8 cellular contexts compared by ENCODE assay signal in the genomic region with DNA sequence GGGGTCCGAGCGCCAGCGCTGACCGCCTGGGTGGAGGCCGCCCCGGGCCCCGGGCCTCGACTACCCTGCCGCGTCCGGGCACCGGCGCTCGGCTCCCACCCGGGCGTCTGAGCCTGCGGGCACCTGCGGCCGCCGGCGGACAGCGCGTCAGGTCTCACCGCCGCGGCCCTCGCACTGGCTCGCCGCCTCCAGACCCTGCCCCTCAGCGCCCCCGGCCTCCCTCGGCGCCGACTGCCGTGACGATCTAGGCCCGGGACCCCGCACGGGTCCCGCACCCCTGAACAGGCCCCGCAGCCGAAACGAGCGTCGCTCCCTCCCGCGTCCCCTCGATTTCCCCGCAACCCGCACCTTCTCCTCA. TPM values are rescaled to one million over a fixed set of nuclear protein-coding genes. Genes with fewer than 3 reads are reported as not detected.
DNase-seq lines count a peak whose midpoint lies in the region; ATAC-seq, FAIRE-seq and TF ChIP-seq lines count a peak whose summit lies in the region.

No MANE protein-coding gene starts in this region.

- H3K27me3 Mint-ChIP-seq in MCF 10A (ENCODE audit: insufficient read depth, unreplicated experiment) = no peaks in the 10 kb centered on the region

- peaks cover 0 to 16% (median 12%) of the 10 kb centered on the region in 4 donors for H3K4me1 ChIP-seq in transverse colon

- no peaks in the 10 kb centered on the region for H3K27me3 ChIP-seq in transverse colon

- H3K36me3 Mint-ChIP-seq in MCF 10A (ENCODE audit: insufficient read depth, unreplicated experiment) = peaks cover 19% of the 10 kb centered on the region

- no peak for TF ChIP-seq CTCF in GM12865 (IDR thresholded peaks at IDR 0.05; ENCODE audit: insufficient read depth, low read depth, low read length, missing control alignments)
- TF ChIP-seq CTCF in LNCaP clone FGC (IDR thresholded peaks at IDR 0.05; ENCODE audit: control insufficient read depth, extremely low read depth, insufficient read depth) = no peak
- no peak for TF ChIP-seq CTCF in MCF 10A (IDR thresholded peaks at IDR 0.05; ENCODE audit: unreplicated experiment)
- no peak for TF ChIP-seq CTCF in lower leg skin (IDR thresholded peaks at IDR 0.05)
- no peak for TF ChIP-seq CTCF in transverse colon (IDR thresholded peaks at IDR 0.05)

- H3K36me3 ChIP-seq in transverse colon = no peaks in the 10 kb centered on the region

- no peaks in the 10 kb centered on the region for H3K9me3 ChIP-seq in transverse colon

- H3K4me1 Mint-ChIP-seq in MCF 10A (ENCODE audit: insufficient read depth, unreplicated experiment) = peaks cover 9% of the 10 kb centered on the region

- CTCF ChIA-PET in MCF 10A (lab: Yijun Ruan, JAX) = interaction anchor here (1.0 to 1.4 kb wide), 3 partner anchors 38 to 263 kb away, joined by 3 to 8 read pairs (median 5); no protein-coding TSS in a partner anchor

- intact Hi-C loops in MCF 10A (cut with micrococcal nuclease) (loop anchor here (2.0 kb wide), 1 partner anchor 37 kb away; no protein-coding TSS in a partner anchor), lower leg skin (cut with DNase I; ENCODE audit: low total_unique reads) (loop anchor here (5.0 kb wide), 1 partner anchor 37 kb away; no protein-coding TSS in a partner anchor), transverse colon (cut with DNase I; ENCODE audit: low total_unique reads) (no loop called here)

- in situ Hi-C loops in transverse colon (cut with MboI; ENCODE audit: low pct_ligation_motif_present in 1 of 4, low pct_unique_long_range_greater_than_20kb in 1 of 4, low sequenced_read_pairs in 3 of 4) = no loop called here

- TF ChIP-seq EP300 in transverse colon (IDR thresholded peaks at IDR 0.05; ENCODE audit: low read depth) = no peak

- BruUV-seq in MCF 10A (replicated peaks; lab: Mats Ljungman, UMichigan) = no TSS peak

- ATAC-seq in GM21723 (IDR thresholded peaks at IDR 0.05; ENCODE audit: unreplicated experiment) = peak; percentile 25

- TF ChIP-seq POLR2A in lower leg skin (IDR thresholded peaks at IDR 0.05) = no peak
- TF ChIP-seq POLR2A in transverse colon (IDR thresholded peaks at IDR 0.05) = no peak

- POLR2A ChIA-PET in MCF 10A (lab: Yijun Ruan, JAX) = interaction anchor here (1.2 to 3.7 kb wide), 6 partner anchors 10 to 62 kb away, joined by 5 to 37 read pairs (median 16); a partner anchor contains a TSS

- peak; percentile 27 for DNase-seq in GM12865 (ENCODE audit: low read depth)
- DNase-seq in LNCaP clone FGC (ENCODE audit: low read depth) = no peak
- no peak for DNase-seq in MCF 10A (ENCODE audit: unreplicated experiment)
- no peak for DNase-seq in lower leg skin (ENCODE audit: low spot score in 2 of 2)
- DNase-seq in transverse colon = no peak
- no peak for DNase-seq in NCI-H510A (lab: John Stamatoyannopoulos, UW)
- no peak for DNase-seq in GM19239 (ENCODE audit: insufficient read length, low spot score)

- peak overlapping the region; percentile 98 for H3K27ac Mint-ChIP-seq in MCF 10A (ENCODE audit: low read depth, unreplicated experiment)

- H3K4me3 ChIP-seq in GM12865 (ENCODE audit: low read depth, low read length) = peak overlapping the region; percentile 98
- peak overlapping the region; percentile 94 for H3K4me3 ChIP-seq in LNCaP clone FGC (ENCODE audit: low read depth, low read length)
- peak overlapping the region; percentile 94 for H3K4me3 ChIP-seq in lower leg skin (ENCODE audit: low read depth, poor library complexity, severe bottlenecking)
- H3K4me3 ChIP-seq in transverse colon = peak overlapping the region; percentile 62 to 100 (median 82)

- 1% methylated on average over 38 of the region's 50 CpGs for WGBS in lower leg skin, 2 donors
- 1% methylated on average over 48 of the region's 50 CpGs; no CpG with 5 or more reads in 1 of the 2 donors for WGBS in transverse colon (ENCODE audit: low coverage in 1 of 2), 2 donors

- no peaks in the 10 kb centered on the region for H3K9me3 Mint-ChIP-seq in MCF 10A (ENCODE audit: unreplicated experiment)

- FAIRE-seq in GM19239 (lab: Jason Lieb, UNC) = no peak

- peak overlapping the region; percentile 88 to 93 (median 90) for H3K27ac ChIP-seq in transverse colon

- peak overlapping the region; percentile 88 for H3K4me3 Mint-ChIP-seq in MCF 10A (ENCODE audit: unreplicated experiment)

RNA-seq across cellular contexts. Expression of a gene that starts 0.3 kb away (rescaled TPM):
- 83.1 and 125 TPM in 2 replicates for total RNA-seq in MCF 10A (2022)
- total RNA-seq in lower leg skin = 10 to 100 TPM; 16.3 to 24.4 (median 19.5) TPM
- 10 to 100 TPM in 3 of 4 donors, 1 to 10 TPM in 1; 8.1 to 58.0 (median 23.7) TPM for total RNA-seq in transverse colon

RNA-seq across cellular contexts. Expression of a gene that starts 28.4 kb away (rescaled TPM):
- total RNA-seq in MCF 10A (2022) (11.7 and 12.6 TPM in 2 replicates), lower leg skin (10 to 100 TPM in 3 of 4 donors, 1 to 10 TPM in 1; 9.5 to 16.4 (median 12.9) TPM), transverse colon (10 to 100 TPM in 2 of 4 donors, 1 to 10 TPM in 2; 6.7 to 18.7 (median 10.8) TPM)

RNA-seq across cellular contexts. Expression of a gene that starts 39.4 kb away (rescaled TPM):
- total RNA-seq in MCF 10A (2022) = 21.5 and 29.0 TPM in 2 replicates
- 10 to 100 TPM; 11.0 to 24.5 (median 14.1) TPM for total RNA-seq in lower leg skin
- total RNA-seq in transverse colon = 100 to 1,000 TPM in 1 of 4 donors, 10 to 100 TPM in 3; 13.1 to 438 (median 16.2) TPM

RNA-seq across cellular contexts. Expression of a gene that starts 59.0 kb away (rescaled TPM):
- 61.7 and 63.1 TPM in 2 replicates for total RNA-seq in MCF 10A (2022)
- total RNA-seq in lower leg skin = 10 to 100 TPM; 56.5 to 79.1 (median 68.2) TPM
- total RNA-seq in transverse colon = 100 to 1,000 TPM in 1 of 4 donors, 10 to 100 TPM in 3; 34.4 to 142 (median 52.9) TPM
